In genomic region chr13:106286811-106287210, GRCh38 we compare ENCODE assay signal across 18 cellular contexts.
DNase-seq lines count a peak whose midpoint lies in the region; ATAC-seq and TF ChIP-seq lines count a peak whose summit lies in the region.
"Had no signal": no experiment of that assay in that cellular context is flagged by ENCODE, and none has a peak within 500 bp of the region (broad histone marks: within the 10 kb centered on the region; RNA-seq: fewer than 3 reads in every experiment).

No MANE protein-coding gene starts in this region.

- H3K27me3 Mint-ChIP-seq in progenitor cell of endocrine pancreas = no peaks in the 10 kb centered on the region

- TF ChIP-seq CTCF in progenitor cell of endocrine pancreas (IDR thresholded peaks at IDR 0.05; ENCODE audit: unreplicated experiment) = no peak

- peak overlapping the region; percentile 25 for H3K4me3 Mint-ChIP-seq in progenitor cell of endocrine pancreas (ENCODE audit: low read depth)
- H3K4me3 Mint-ChIP-seq: activated naive CD4-positive, alpha-beta T cell treated with anti-CD3 and anti-CD28 coated beads for 36 hours; natural killer cell treated with Interleukin-12 subunit alpha and Interleukin-12 subunit beta and Interleukin-15 and Interleukin-18, amount 100 ng/mL, for 72 hours; stimulated activated effector memory CD8-positive, alpha-beta T cell treated with anti-CD3 and anti-CD28 coated beads, Interleukin-12 subunit alpha, Interleukin-12 subunit beta, amount 100 ng/mL, for 72 hours had no signal

- H3K4me1 Mint-ChIP-seq in progenitor cell of endocrine pancreas (ENCODE audit: low read depth) = peaks cover 23% of the 10 kb centered on the region
- H3K4me1 Mint-ChIP-seq: stimulated activated effector memory CD8-positive, alpha-beta T cell treated with anti-CD3 and anti-CD28 coated beads, Interleukin-12 subunit alpha, Interleukin-12 subunit beta, amount 100 ng/mL, for 72 hours had no signal

- peaks cover 6% of the 10 kb centered on the region for H3K9me3 Mint-ChIP-seq in progenitor cell of endocrine pancreas (ENCODE audit: low read depth)
- H3K9me3 Mint-ChIP-seq: activated naive CD4-positive, alpha-beta T cell treated with anti-CD3 and anti-CD28 coated beads for 36 hours had no signal

- peak; percentile 3 for DNase-seq in fibroblast of peridontal ligament (ENCODE audit: extremely low read depth)
- no peak for DNase-seq in progenitor cell of endocrine pancreas (ENCODE audit: low spot score, unreplicated experiment)
- no peak for DNase-seq in anterior cingulate cortex (lab: John Stamatoyannopoulos, UW)
- DNase-seq in COLO829 (ENCODE audit: low spot score) = no peak
- DNase-seq in stimulated activated CD4-positive, alpha-beta T cell treated with anti-CD3 and anti-CD28 coated beads, Interleukin-4, amount 100 ng/mL, for 1 hour = no peak
- DNase-seq: activated CD4-positive, alpha-beta T cell treated with anti-CD3 and anti-CD28 coated beads, Interleukin-2, amount 50 U/mL, for 4 hours; activated naive CD4-positive, alpha-beta T cell treated with anti-CD3 and anti-CD28 coated beads for 36 hours; aorta; effector memory CD4-positive, alpha-beta T cell; KBM-7; NCI-H2029; NCI-H446; stimulated activated CD4-positive, alpha-beta T cell treated with anti-CD3 and anti-CD28 coated beads, Interleukin-12 subunit alpha, Interleukin-12 subunit beta, amount 100 ng/mL, for 4 hours had no signal

- H3K36me3 Mint-ChIP-seq in progenitor cell of endocrine pancreas (ENCODE audit: insufficient read depth) = peaks cover 2% of the 10 kb centered on the region
- H3K36me3 Mint-ChIP-seq: natural killer cell treated with Interleukin-12 subunit alpha and Interleukin-12 subunit beta and Interleukin-15 and Interleukin-18, amount 100 ng/mL, for 72 hours; stimulated activated effector memory CD8-positive, alpha-beta T cell treated with anti-CD3 and anti-CD28 coated beads, Interleukin-12 subunit alpha, Interleukin-12 subunit beta, amount 100 ng/mL, for 72 hours had no signal

- peak overlapping the region; percentile 87 for H3K27ac Mint-ChIP-seq in progenitor cell of endocrine pancreas
- H3K27ac Mint-ChIP-seq: activated naive CD4-positive, alpha-beta T cell treated with anti-CD3 and anti-CD28 coated beads for 36 hours; natural killer cell treated with Interleukin-12 subunit alpha and Interleukin-12 subunit beta and Interleukin-15 and Interleukin-18, amount 100 ng/mL, for 72 hours; stimulated activated effector memory CD8-positive, alpha-beta T cell treated with anti-CD3 and anti-CD28 coated beads, Interleukin-12 subunit alpha, Interleukin-12 subunit beta, amount 100 ng/mL, for 72 hours had no signal

- ATAC-seq in GM18909 (IDR thresholded peaks at IDR 0.05; ENCODE audit: poor library complexity, unreplicated experiment) = peak; percentile 95
- peak; percentile 81 for ATAC-seq in HG03175 (IDR thresholded peaks at IDR 0.05; ENCODE audit: unreplicated experiment)
- ATAC-seq in activated CD4-positive, CD25-positive, alpha-beta regulatory T cell treated with anti-CD3 and anti-CD28 coated beads, Interleukin-2, amount 50 U/mL, for 24 hours = no peak
- ATAC-seq: natural killer cell treated with Interleukin-12 subunit alpha and Interleukin-12 subunit beta and Interleukin-15 and Interleukin-18, amount 100 ng/mL, for 72 hours; stimulated activated effector memory CD8-positive, alpha-beta T cell treated with anti-CD3 and anti-CD28 coated beads, Interleukin-12 subunit alpha, Interleukin-12 subunit beta, amount 100 ng/mL, for 72 hours had no signal

Comparison
In these comparisons a context has a peak if more than half of its experiments do, and no peak if none do; other contexts are left out.
1. ATAC-seq: peak in GM18909 (single experiment) and HG03175 (single experiment); none in activated CD4-positive, CD25-positive, alpha-beta regulatory T cell treated with anti-CD3 and anti-CD28 coated beads, Interleukin-2, amount 50 U/mL, for 24 hours (0 of 2).